Comparison of ENCODE assay signal across 29 cellular contexts in the genomic region with DNA sequence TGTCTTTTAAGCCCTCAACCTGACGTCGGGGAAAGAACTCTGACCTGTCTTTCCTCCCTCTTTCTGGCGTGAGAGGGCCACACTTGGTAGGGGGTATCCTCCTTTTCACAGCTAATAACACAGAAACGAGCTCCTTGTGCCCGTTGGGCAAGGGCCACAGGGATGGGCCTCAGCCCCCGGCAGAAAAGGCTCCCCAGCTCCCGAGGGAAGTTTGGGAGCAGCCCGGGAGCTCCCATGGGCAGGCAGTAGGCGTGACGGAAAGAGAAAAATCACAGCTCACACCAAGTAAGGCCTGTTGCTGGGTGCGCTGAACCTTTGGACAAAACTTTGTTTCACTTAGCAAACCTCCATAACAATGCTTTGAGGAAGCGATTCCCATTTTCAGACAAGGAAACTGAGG.
"Had no signal": no experiment of that assay in that cellular context is flagged by ENCODE, and none has a peak within 500 bp of the region (broad histone marks: within the 10 kb centered on the region; RNA-seq: fewer than 3 reads in every experiment).

No MANE protein-coding gene starts in this region.

- H3K9me3 ChIP-seq: ovary, right lobe of liver, sigmoid colon, suprapubic skin, testis, tibial artery, transverse colon, upper lobe of right lung, uterus had no signal

- H3K36me3 ChIP-seq: ovary, right lobe of liver, sigmoid colon, suprapubic skin, tibial artery, transverse colon, upper lobe of right lung, uterus had no signal

- H3K27me3 Mint-ChIP-seq: type B pancreatic cell had no signal

- H3K4me3 Mint-ChIP-seq: natural killer cell; nephron; stimulated activated memory B cell treated with anti-CD40 and anti-IgM and Interleukin-4, amounts not matched to agents 10 μg/mL and 1 μg/mL and 100 μg/mL, for 72 hours; stimulated activated naive CD8-positive, alpha-beta T cell treated with anti-CD3 and anti-CD28 coated beads, Interleukin-15, amount 100 ng/mL, for 72 hours; type B pancreatic cell had no signal

- H3K9me3 Mint-ChIP-seq: natural killer cell, nephron, type B pancreatic cell had no signal

- DNase-seq: naive thymus-derived CD4-positive, alpha-beta T cell; natural killer cell; occipital lobe; ovary; right lobe of liver; sigmoid colon; small intestine; stimulated activated CD4-positive, alpha-beta T cell treated with anti-CD3 and anti-CD28 coated beads, Interleukin-12 subunit alpha, Interleukin-12 subunit beta, amount 100 ng/mL, for 4 hours; stimulated activated CD4-positive, alpha-beta T cell treated with anti-CD3 and anti-CD28 coated beads, Interleukin-1b, Interleukin-23, amount 100 ng/mL, for 48 hours; stimulated activated CD4-positive, alpha-beta T cell treated with anti-CD3 and anti-CD28 coated beads, Interleukin-4, amount 100 ng/mL, for 1 hour; stimulated activated CD4-positive, alpha-beta T cell treated with anti-CD3 and anti-CD28 coated beads, Interleukin-4, amount 100 ng/mL, for 4 hours; stimulated activated CD8-positive, alpha-beta memory T cell treated with anti-CD3 and anti-CD28 coated beads, Interleukin-4, amount 100 ng/mL, for 48 hours; stimulated activated naive CD4-positive, alpha-beta T cell; stimulated activated naive CD8-positive, alpha-beta T cell treated with anti-CD3 and anti-CD28 coated beads, Interleukin-15, amount 100 ng/mL, for 72 hours; stimulated activated naive CD8-positive, alpha-beta T cell treated with anti-CD3 and anti-CD28 coated beads, Interleukin-15, Interleukin-2, amounts not matched to agents 100 U/mL and 50 U/mL, for 24 hours; substantia nigra; testis; tibial artery; transverse colon; upper lobe of right lung; uterus had no signal

- H3K27me3 ChIP-seq: ovary, right lobe of liver, suprapubic skin, testis, transverse colon, upper lobe of right lung, uterus had no signal

- H3K27ac ChIP-seq: ovary, parathyroid adenoma, psoas muscle, right lobe of liver, sigmoid colon, suprapubic skin, testis, tibial artery, transverse colon, upper lobe of right lung, uterus had no signal

- H3K79me2 ChIP-seq: parathyroid adenoma had no signal

- H3K9ac ChIP-seq: parathyroid adenoma had no signal

- H3K36me3 Mint-ChIP-seq: naive thymus-derived CD4-positive, alpha-beta T cell; natural killer cell; stimulated activated memory B cell treated with anti-CD40 and anti-IgM and Interleukin-4, amounts not matched to agents 10 μg/mL and 1 μg/mL and 100 μg/mL, for 72 hours; type B pancreatic cell had no signal

- H3K4me3 ChIP-seq: ovary, psoas muscle, right lobe of liver, sigmoid colon, suprapubic skin, testis, tibial artery, transverse colon, upper lobe of right lung, uterus had no signal

- H3K27ac Mint-ChIP-seq: natural killer cell; nephron; progenitor cell of endocrine pancreas; stimulated activated memory B cell treated with anti-CD40 and anti-IgM and Interleukin-4, amounts not matched to agents 10 μg/mL and 1 μg/mL and 100 μg/mL, for 72 hours; stimulated activated naive CD8-positive, alpha-beta T cell treated with anti-CD3 and anti-CD28 coated beads, Interleukin-15, amount 100 ng/mL, for 72 hours; type B pancreatic cell had no signal

- ATAC-seq: naive thymus-derived CD4-positive, alpha-beta T cell; natural killer cell; psoas muscle; right cardiac atrium; right lobe of liver; stimulated activated memory B cell treated with anti-CD40 and anti-IgM and Interleukin-4, amounts not matched to agents 10 μg/mL and 1 μg/mL and 100 μg/mL, for 72 hours; stimulated activated naive CD8-positive, alpha-beta T cell treated with anti-CD3 and anti-CD28 coated beads, Interleukin-15, amount 100 ng/mL, for 72 hours; stimulated activated naive CD8-positive, alpha-beta T cell treated with anti-CD3 and anti-CD28 coated beads, Interleukin-15, Interleukin-2, amounts not matched to agents 100 U/mL and 50 U/mL, for 24 hours; upper lobe of right lung had no signal

- H2AFZ ChIP-seq: parathyroid adenoma had no signal

- H3K4me1 ChIP-seq: parathyroid adenoma, psoas muscle, right lobe of liver, sigmoid colon, tibial artery, uterus had no signal
